Comparison of ENCODE assay signal across 33 cellular contexts in the genomic region with DNA sequence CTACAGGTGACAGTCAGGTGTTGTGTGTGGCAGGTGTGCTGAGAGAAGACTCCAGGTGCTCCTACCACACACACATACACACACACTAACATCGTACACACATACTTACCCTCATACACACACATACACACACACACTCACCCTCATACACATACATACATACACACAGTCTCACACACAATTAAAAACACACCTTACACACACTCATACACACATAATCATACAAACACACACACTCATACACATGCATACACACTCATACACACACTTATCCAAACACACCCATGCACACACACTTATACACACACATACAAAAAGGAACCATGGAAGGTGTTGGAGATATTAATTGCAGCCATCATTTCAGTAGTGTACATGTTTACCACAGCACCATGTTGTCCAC. TPM values are rescaled to one million over a fixed set of nuclear protein-coding genes. Genes with fewer than 3 reads are reported as not detected.
"Had no signal": no experiment of that assay in that cellular context is flagged by ENCODE, and none has a peak within 500 bp of the region (broad histone marks: within the 10 kb centered on the region; RNA-seq: fewer than 3 reads in every experiment).

No MANE protein-coding gene starts in this region.

- H3K27ac ChIP-seq: gastroesophageal sphincter, hepatocyte, ovary, prostate gland, sigmoid colon, uterus had no signal

- H2AFZ ChIP-seq: hepatocyte had no signal

- DNase-seq: activated CD4-positive, alpha-beta memory T cell treated with anti-CD3 and anti-CD28 coated beads, Interleukin-2, amount 10 ng/mL, durations not matched to agents 7 days and 5 days; activated CD4-positive, alpha-beta T cell treated with anti-CD3 and anti-CD28 coated beads for 1 hour; activated CD4-positive, alpha-beta T cell treated with anti-CD3 and anti-CD28 coated beads, Interleukin-2, amount 10 ng/mL, durations not matched to agents 7 days and 5 days; activated gamma-delta T cell treated with Interleukin-2 at 50 U/mL for 16 hours; activated naive CD4-positive, alpha-beta T cell treated with anti-CD3 and anti-CD28 coated beads, Interleukin-2, amount 50 U/mL, for 16 hours; activated T-cell treated with anti-CD3 and anti-CD28 coated beads, Interleukin-2, amount 50 U/mL, for 4 hours; amniotic stem cell; caudate nucleus; islet precursor cell; left colon; naive B cell; nephron progenitor cell; ovary; small intestine; stimulated activated CD4-positive, alpha-beta T cell treated with anti-CD3 and anti-CD28 coated beads, Interleukin-4, amount 100 ng/mL, for 24 hours; stimulated activated naive CD8-positive, alpha-beta T cell treated with anti-CD3 and anti-CD28 coated beads, Interleukin-15, amount 100 ng/mL, for 72 hours; substantia nigra; uterus had no signal

- H3K27me3 ChIP-seq: ovary, uterus had no signal

- FAIRE-seq: endothelial cell of umbilical vein, small intestine had no signal

- H3K9me3 ChIP-seq: gastroesophageal sphincter, ovary, prostate gland, sigmoid colon, uterus had no signal

- H3K4me3 Mint-ChIP-seq: activated CD4-positive, alpha-beta memory T cell treated with anti-CD3 and anti-CD28 coated beads, Interleukin-2, amount 10 ng/mL, durations not matched to agents 7 days and 5 days; activated CD4-positive, alpha-beta T cell treated with anti-CD3 and anti-CD28 coated beads, Interleukin-2, amount 10 ng/mL, durations not matched to agents 7 days and 5 days; activated T-cell treated with anti-CD3 and anti-CD28 coated beads, Interleukin-2, amount 50 U/mL, for 4 hours; activated T-helper 17 cell treated with anti-CD3 and anti-CD28 coated beads, Interleukin-2, amount 50 U/mL, for 72 hours; mesothelial cell of epicardium; nephron progenitor cell; stimulated activated effector memory CD8-positive, alpha-beta T cell treated with anti-CD3 and anti-CD28 coated beads, Interleukin-12 subunit alpha, Interleukin-12 subunit beta, amount 100 ng/mL, for 72 hours; stimulated activated naive CD8-positive, alpha-beta T cell treated with anti-CD3 and anti-CD28 coated beads, Interleukin-15, amount 100 ng/mL, for 72 hours; type B pancreatic cell; WTC11 had no signal

- ATAC-seq: activated T-cell treated with anti-CD3 and anti-CD28 coated beads, Interleukin-2, amount 50 U/mL, for 4 hours; activated T-helper 17 cell treated with anti-CD3 and anti-CD28 coated beads, Interleukin-2, amount 50 U/mL, for 72 hours; gastroesophageal sphincter; left colon; stimulated activated effector memory CD8-positive, alpha-beta T cell treated with anti-CD3 and anti-CD28 coated beads, Interleukin-12 subunit alpha, Interleukin-12 subunit beta, amount 100 ng/mL, for 72 hours; stimulated activated naive CD8-positive, alpha-beta T cell treated with anti-CD3 and anti-CD28 coated beads, Interleukin-15, amount 100 ng/mL, for 72 hours; WTC11 had no signal

- H3K4me3 ChIP-seq: gastroesophageal sphincter, hepatocyte, ovary, prostate gland, sigmoid colon, uterus had no signal

- H3K4me2 ChIP-seq: hepatocyte had no signal

- H3K4me1 ChIP-seq: gastroesophageal sphincter, prostate gland, sigmoid colon, uterus had no signal

- H3K36me3 ChIP-seq: gastroesophageal sphincter, ovary, prostate gland, sigmoid colon, uterus had no signal

- H3K27ac Mint-ChIP-seq: activated CD4-positive, alpha-beta memory T cell treated with anti-CD3 and anti-CD28 coated beads, Interleukin-2, amount 10 ng/mL, durations not matched to agents 7 days and 5 days; activated CD4-positive, alpha-beta T cell treated with anti-CD3 and anti-CD28 coated beads, Interleukin-2, amount 10 ng/mL, durations not matched to agents 7 days and 5 days; activated T-helper 17 cell treated with anti-CD3 and anti-CD28 coated beads, Interleukin-2, amount 50 U/mL, for 72 hours; mesothelial cell of epicardium; naive B cell; stimulated activated effector memory CD8-positive, alpha-beta T cell treated with anti-CD3 and anti-CD28 coated beads, Interleukin-12 subunit alpha, Interleukin-12 subunit beta, amount 100 ng/mL, for 72 hours; stimulated activated naive CD8-positive, alpha-beta T cell treated with anti-CD3 and anti-CD28 coated beads, Interleukin-15, amount 100 ng/mL, for 72 hours; type B pancreatic cell; WTC11 had no signal

- H3K36me3 Mint-ChIP-seq: mesothelial cell of epicardium; naive B cell; stimulated activated effector memory CD8-positive, alpha-beta T cell treated with anti-CD3 and anti-CD28 coated beads, Interleukin-12 subunit alpha, Interleukin-12 subunit beta, amount 100 ng/mL, for 72 hours; type B pancreatic cell had no signal

RNA-seq across cellular contexts. Expression of a gene that starts 4.6 kb away (rescaled TPM):
- total RNA-seq: activated CD4-positive, alpha-beta memory T cell treated with anti-CD3 and anti-CD28 coated beads, Interleukin-2, amount 10 ng/mL, durations not matched to agents 7 days and 5 days; activated CD4-positive, alpha-beta T cell treated with anti-CD3 and anti-CD28 coated beads, Interleukin-2, amount 10 ng/mL, durations not matched to agents 7 days and 5 days; activated T-cell treated with anti-CD3 and anti-CD28 coated beads, Interleukin-2, amount 50 U/mL, for 4 hours; activated T-helper 17 cell treated with anti-CD3 and anti-CD28 coated beads, Interleukin-2, amount 50 U/mL, for 72 hours; chondrocyte; endothelial cell of umbilical vein; fibroblast of lung; fibroblast of villous mesenchyme; gastroesophageal sphincter; hepatocyte; left colon; mesothelial cell of epicardium; ovary; prostate gland; sigmoid colon; uterus; WTC11 had no signal
- polyA plus RNA-seq: endothelial cell of umbilical vein, esophagus, fibroblast of lung, hepatocyte, ovary, sigmoid colon, small intestine had no signal

RNA-seq across cellular contexts. Expression of a gene that starts 5.5 kb away (rescaled TPM):
- total RNA-seq: activated CD4-positive, alpha-beta memory T cell treated with anti-CD3 and anti-CD28 coated beads, Interleukin-2, amount 10 ng/mL, durations not matched to agents 7 days and 5 days; activated CD4-positive, alpha-beta T cell treated with anti-CD3 and anti-CD28 coated beads, Interleukin-2, amount 10 ng/mL, durations not matched to agents 7 days and 5 days; activated T-cell treated with anti-CD3 and anti-CD28 coated beads, Interleukin-2, amount 50 U/mL, for 4 hours; activated T-helper 17 cell treated with anti-CD3 and anti-CD28 coated beads, Interleukin-2, amount 50 U/mL, for 72 hours; chondrocyte; endothelial cell of umbilical vein; fibroblast of lung; fibroblast of villous mesenchyme; gastroesophageal sphincter; hepatocyte; left colon; mesothelial cell of epicardium; ovary; prostate gland; sigmoid colon; uterus; WTC11 had no signal
- polyA plus RNA-seq: endothelial cell of umbilical vein, esophagus, fibroblast of lung, hepatocyte, ovary had no signal

RNA-seq across cellular contexts. Expression of a gene that starts 18.3 kb away (rescaled TPM):
- total RNA-seq: activated CD4-positive, alpha-beta memory T cell treated with anti-CD3 and anti-CD28 coated beads, Interleukin-2, amount 10 ng/mL, durations not matched to agents 7 days and 5 days; activated CD4-positive, alpha-beta T cell treated with anti-CD3 and anti-CD28 coated beads, Interleukin-2, amount 10 ng/mL, durations not matched to agents 7 days and 5 days; activated T-cell treated with anti-CD3 and anti-CD28 coated beads, Interleukin-2, amount 50 U/mL, for 4 hours; activated T-helper 17 cell treated with anti-CD3 and anti-CD28 coated beads, Interleukin-2, amount 50 U/mL, for 72 hours; chondrocyte; endothelial cell of umbilical vein; fibroblast of lung; fibroblast of villous mesenchyme; gastroesophageal sphincter; hepatocyte; left colon; mesothelial cell of epicardium; ovary; prostate gland; sigmoid colon; uterus; WTC11 had no signal
- polyA plus RNA-seq: endothelial cell of umbilical vein, esophagus, fibroblast of lung, hepatocyte, ovary, sigmoid colon, small intestine, thymus had no signal

RNA-seq across cellular contexts. Expression of a gene that starts 18.5 kb away (rescaled TPM):
- total RNA-seq: activated CD4-positive, alpha-beta memory T cell treated with anti-CD3 and anti-CD28 coated beads, Interleukin-2, amount 10 ng/mL, durations not matched to agents 7 days and 5 days; activated CD4-positive, alpha-beta T cell treated with anti-CD3 and anti-CD28 coated beads, Interleukin-2, amount 10 ng/mL, durations not matched to agents 7 days and 5 days; activated T-cell treated with anti-CD3 and anti-CD28 coated beads, Interleukin-2, amount 50 U/mL, for 4 hours; activated T-helper 17 cell treated with anti-CD3 and anti-CD28 coated beads, Interleukin-2, amount 50 U/mL, for 72 hours; chondrocyte; endothelial cell of umbilical vein; fibroblast of lung; fibroblast of villous mesenchyme; gastroesophageal sphincter; hepatocyte; left colon; mesothelial cell of epicardium; ovary; prostate gland; sigmoid colon; uterus; WTC11 had no signal
- polyA plus RNA-seq: endothelial cell of umbilical vein, esophagus, fibroblast of lung, hepatocyte, ovary, sigmoid colon, small intestine, thymus had no signal

RNA-seq across cellular contexts. Expression of a gene that starts 25.9 kb away (rescaled TPM):
- total RNA-seq: activated CD4-positive, alpha-beta memory T cell treated with anti-CD3 and anti-CD28 coated beads, Interleukin-2, amount 10 ng/mL, durations not matched to agents 7 days and 5 days; activated CD4-positive, alpha-beta T cell treated with anti-CD3 and anti-CD28 coated beads, Interleukin-2, amount 10 ng/mL, durations not matched to agents 7 days and 5 days; activated T-cell treated with anti-CD3 and anti-CD28 coated beads, Interleukin-2, amount 50 U/mL, for 4 hours; activated T-helper 17 cell treated with anti-CD3 and anti-CD28 coated beads, Interleukin-2, amount 50 U/mL, for 72 hours; chondrocyte; endothelial cell of umbilical vein; fibroblast of lung; fibroblast of villous mesenchyme; gastroesophageal sphincter; hepatocyte; mesothelial cell of epicardium; ovary; prostate gland; sigmoid colon; uterus; WTC11 had no signal
- polyA plus RNA-seq: endothelial cell of umbilical vein, esophagus, fibroblast of lung, ovary, small intestine, thymus had no signal
